2 cellular contexts compared by ENCODE assay signal in genomic region chr7:15612205-15612604, GRCh38.
TF ChIP-seq lines count a peak whose summit lies in the region.

No MANE protein-coding gene starts in this region.

TF ChIP-seq in GM23338, 12 proteins besides CTCF, POLR2A, EP300 and RAD21 (continued from another document):
- TF ChIP-seq STAT1 (IDR thresholded peaks at IDR 0.05; ENCODE audit: unreplicated experiment) = no peak
- TF ChIP-seq POLR2AphosphoS5 (IDR thresholded peaks at IDR 0.05; ENCODE audit: low read depth) = no peak
- no peak for TF ChIP-seq JUNB (IDR thresholded peaks at IDR 0.05; ENCODE audit: unreplicated experiment)

TF ChIP-seq in SK-N-SH treated with all-trans-retinoic acid at 6 μM for 48 hours, 23 proteins besides CTCF, POLR2A, EP300 and RAD21 (continued from another document):
- TF ChIP-seq CSRNP3 (CRISPR knock-in tag; IDR thresholded peaks at IDR 0.05) (no peak), ZFP30 (CRISPR knock-in tag; IDR thresholded peaks at IDR 0.05) (no peak)
